ENCODE assay signal across 23 cellular contexts in genomic region chr2:12010059-12010458, GRCh38.
"Had no signal": no experiment of that assay in that cellular context is flagged by ENCODE, and none has a peak within 500 bp of the region (broad histone marks: within the 10 kb centered on the region; RNA-seq: fewer than 3 reads in every experiment).

No MANE protein-coding gene starts in this region.

- H3K27ac Mint-ChIP-seq: activated CD4-positive, alpha-beta T cell treated with anti-CD3 and anti-CD28 coated beads, Interleukin-2, amount 10 ng/mL, durations not matched to agents 24 days and 14 days; activated CD8-positive, alpha-beta T cell treated with anti-CD3 and anti-CD28 coated beads for 36 hours; activated naive CD4-positive, alpha-beta T cell treated with anti-CD3 and anti-CD28 coated beads, Interleukin-2, amount 50 U/mL, for 24 hours; activated naive CD8-positive, alpha-beta T cell treated with anti-CD3 and anti-CD28 coated beads, Interleukin-2, amount 10 ng/mL, durations not matched to agents 7 days and 5 days; activated T-cell treated with anti-CD3 and anti-CD28 coated beads, Interleukin-2, amount 50 U/mL, for 24 hours; activated T-helper 2 cell treated with anti-CD3 and anti-CD28 coated beads, Interferon-gamma antibody, Interleukin-2, Interleukin-4, amounts not matched to agents 10 μg/mL and 5 μg/mL and 100 μg/mL, durations not matched to agents 14 hours and 24 hours and 36 hours had no signal

- H3K4me3 Mint-ChIP-seq: activated CD4-positive, alpha-beta T cell treated with anti-CD3 and anti-CD28 coated beads, Interleukin-2, amount 10 ng/mL, durations not matched to agents 24 days and 14 days; activated CD8-positive, alpha-beta T cell treated with anti-CD3 and anti-CD28 coated beads for 36 hours; activated naive CD4-positive, alpha-beta T cell treated with anti-CD3 and anti-CD28 coated beads, Interleukin-2, amount 50 U/mL, for 24 hours; activated naive CD8-positive, alpha-beta T cell treated with anti-CD3 and anti-CD28 coated beads, Interleukin-2, amount 10 ng/mL, durations not matched to agents 7 days and 5 days; activated T-cell treated with anti-CD3 and anti-CD28 coated beads, Interleukin-2, amount 50 U/mL, for 24 hours had no signal

- H3K4me1 ChIP-seq: ascending aorta, breast epithelium had no signal

- H3K9me3 ChIP-seq: ascending aorta, breast epithelium had no signal

- H3K27ac ChIP-seq: ascending aorta, breast epithelium, RWPE1 had no signal

- ATAC-seq: activated CD8-positive, alpha-beta T cell treated with anti-CD3 and anti-CD28 coated beads for 36 hours; Right ventricle myocardium inferior had no signal

- H3K4me3 ChIP-seq: ascending aorta, breast epithelium, PC-9 had no signal

- H2AFZ ChIP-seq: PC-9 had no signal

- DNase-seq: activated CD4-positive, alpha-beta T cell treated with anti-CD3 and anti-CD28 coated beads, Interleukin-2, amount 10 ng/mL, durations not matched to agents 24 days and 14 days; activated CD4-positive, alpha-beta T cell treated with anti-CD3 and anti-CD28 coated beads, Interleukin-2, amount 50 U/mL, for 4 hours; activated CD8-positive, alpha-beta T cell treated with anti-CD3 and anti-CD28 coated beads for 36 hours; activated gamma-delta T cell; activated naive CD4-positive, alpha-beta T cell treated with Interleukin-2 at 50 U/mL for 16 hours; activated naive CD8-positive, alpha-beta T cell treated with anti-CD3 and anti-CD28 coated beads, Interleukin-2, amount 10 ng/mL, durations not matched to agents 7 days and 5 days; activated T-cell treated with anti-CD3 and anti-CD28 coated beads, Interleukin-2, amount 50 U/mL, for 24 hours; amygdala; NCI-H1105; NCI-H1417 treated with DMSO at 0.1 percent for 48 hours; NCI-H1930; NCI-H2081 treated with DMSO at 0.1 percent for 48 hours; NCI-H226; NCI-H524 treated with DMSO at 0.1 percent for 48 hours; PC-9; SIG-M5; T1000 had no signal

- H3K36me3 ChIP-seq: ascending aorta, breast epithelium had no signal

- H3K9me3 Mint-ChIP-seq: activated CD4-positive, alpha-beta T cell treated with anti-CD3 and anti-CD28 coated beads, Interleukin-2, amount 10 ng/mL, durations not matched to agents 24 days and 14 days; activated naive CD4-positive, alpha-beta T cell treated with anti-CD3 and anti-CD28 coated beads, Interleukin-2, amount 50 U/mL, for 24 hours; activated T-helper 2 cell treated with anti-CD3 and anti-CD28 coated beads, Interferon-gamma antibody, Interleukin-2, Interleukin-4, amounts not matched to agents 10 μg/mL and 5 μg/mL and 100 μg/mL, durations not matched to agents 14 hours and 24 hours and 36 hours had no signal

- H3K27me3 ChIP-seq: ascending aorta, breast epithelium had no signal
